In genomic region chr12:108297424-108297823, GRCh38 we compare ENCODE assay signal across 25 cellular contexts. TPM values are rescaled to one million over a fixed set of nuclear protein-coding genes. Genes with fewer than 3 reads are reported as not detected.
"Had no signal": no experiment of that assay in that cellular context is flagged by ENCODE, and none has a peak within 500 bp of the region (broad histone marks: within the 10 kb centered on the region; RNA-seq: fewer than 3 reads in every experiment).

No MANE protein-coding gene starts in this region.

- DNase-seq: activated CD4-positive, alpha-beta T cell treated with anti-CD3 and anti-CD28 coated beads for 1 hour; activated CD8-positive, alpha-beta memory T cell treated with anti-CD3 and anti-CD28 coated beads for 24 hours; activated naive CD4-positive, alpha-beta T cell treated with Interleukin-2 at 50 U/mL for 16 hours; activated naive CD8-positive, alpha-beta T cell treated with anti-CD3 and anti-CD28 coated beads, Interleukin-2, amount 10 ng/mL, durations not matched to agents 7 days and 5 days; amygdala; gastrocnemius medialis; head of caudate nucleus; left lung; mammary epithelial cell; midbrain; stimulated activated CD4-positive, alpha-beta T cell treated with anti-CD3 and anti-CD28 coated beads, Interleukin-15, amount 100 ng/mL, for 24 hours; stimulated activated CD4-positive, alpha-beta T cell treated with anti-CD3 and anti-CD28 coated beads, Interleukin-4, amount 100 ng/mL, for 1 hour; stimulated activated naive CD8-positive, alpha-beta T cell treated with anti-CD3 and anti-CD28 coated beads, Interleukin-15, amount 100 ng/mL, for 72 hours; transverse colon; WERI-Rb-1 had no signal

- H3K36me3 Mint-ChIP-seq: activated naive CD8-positive, alpha-beta T cell treated with anti-CD3 and anti-CD28 coated beads, Interleukin-2, amount 10 ng/mL, durations not matched to agents 7 days and 5 days; brain had no signal

- H3K27me3 ChIP-seq: gastrocnemius medialis, left lung, right atrium auricular region, transverse colon, vagina had no signal

- H3K36me3 ChIP-seq: gastrocnemius medialis, prostate gland, right atrium auricular region, suprapubic skin, transverse colon, vagina, WERI-Rb-1 had no signal

- H3K9me3 Mint-ChIP-seq: activated naive CD8-positive, alpha-beta T cell treated with anti-CD3 and anti-CD28 coated beads, Interleukin-2, amount 10 ng/mL, durations not matched to agents 7 days and 5 days; activated T-helper 1 cell treated with anti-CD3 and anti-CD28 coated beads, Interleukin-12 subunit alpha, Interleukin-12 subunit beta, Interleukin-2, Interleukin-4 antibody, amounts not matched to agents 30 ng/mL and 10 ng/mL and 1 ng/mL, durations not matched to agents 14 hours and 24 hours and 36 hours had no signal

- H3K9me3 ChIP-seq: gastrocnemius medialis, left lung, prostate gland, right atrium auricular region, suprapubic skin, transverse colon, vagina had no signal

- H3K4me3 Mint-ChIP-seq: activated naive CD8-positive, alpha-beta T cell treated with anti-CD3 and anti-CD28 coated beads, Interleukin-2, amount 10 ng/mL, durations not matched to agents 7 days and 5 days; activated T-helper 1 cell treated with anti-CD3 and anti-CD28 coated beads, Interleukin-12 subunit alpha, Interleukin-12 subunit beta, Interleukin-2, Interleukin-4 antibody, amounts not matched to agents 30 ng/mL and 10 ng/mL and 1 ng/mL, durations not matched to agents 14 hours and 24 hours and 36 hours; brain; stimulated activated naive CD8-positive, alpha-beta T cell treated with anti-CD3 and anti-CD28 coated beads, Interleukin-15, amount 100 ng/mL, for 72 hours had no signal

- H3K27ac ChIP-seq: gastrocnemius medialis, left lung, prostate gland, right atrium auricular region, suprapubic skin, transverse colon, vagina, WERI-Rb-1 had no signal

- ATAC-seq: esophagus mucosa, gastrocnemius medialis, left lung had no signal

- H3K4me1 ChIP-seq: prostate gland, transverse colon had no signal

- H3K4me1 Mint-ChIP-seq: stimulated activated naive CD8-positive, alpha-beta T cell treated with anti-CD3 and anti-CD28 coated beads, Interleukin-15, amount 100 ng/mL, for 72 hours had no signal

- H3K27ac Mint-ChIP-seq: activated naive CD8-positive, alpha-beta T cell treated with anti-CD3 and anti-CD28 coated beads, Interleukin-2, amount 10 ng/mL, durations not matched to agents 7 days and 5 days; activated T-helper 1 cell treated with anti-CD3 and anti-CD28 coated beads, Interleukin-12 subunit alpha, Interleukin-12 subunit beta, Interleukin-2, Interleukin-4 antibody, amounts not matched to agents 30 ng/mL and 10 ng/mL and 1 ng/mL, durations not matched to agents 14 hours and 24 hours and 36 hours; brain; stimulated activated naive CD8-positive, alpha-beta T cell treated with anti-CD3 and anti-CD28 coated beads, Interleukin-15, amount 100 ng/mL, for 72 hours had no signal

- H3K4me3 ChIP-seq: coronary artery, gastrocnemius medialis, left lung, prostate gland, right atrium auricular region, skin epidermis, suprapubic skin, transverse colon, vagina had no signal

RNA-seq across cellular contexts. Expression of gene CMKLR1, which starts 41.7 kb away (rescaled TPM):
- total RNA-seq: activated T-helper 1 cell treated with anti-CD3 and anti-CD28 coated beads, Interleukin-12 subunit alpha, Interleukin-12 subunit beta, Interleukin-2, Interleukin-4 antibody, amounts not matched to agents 30 ng/mL and 10 ng/mL and 1 ng/mL, durations not matched to agents 14 hours and 24 hours and 36 hours; T-helper 2 cell treated with Interferon-gamma antibody and Interleukin-4, amounts not matched to agents 100 ng/mL and 5 ng/mL, for 36 hours had no signal
- polyA plus RNA-seq: mammary epithelial cell had no signal
